8 cellular contexts compared by ENCODE assay signal in the genomic region with DNA sequence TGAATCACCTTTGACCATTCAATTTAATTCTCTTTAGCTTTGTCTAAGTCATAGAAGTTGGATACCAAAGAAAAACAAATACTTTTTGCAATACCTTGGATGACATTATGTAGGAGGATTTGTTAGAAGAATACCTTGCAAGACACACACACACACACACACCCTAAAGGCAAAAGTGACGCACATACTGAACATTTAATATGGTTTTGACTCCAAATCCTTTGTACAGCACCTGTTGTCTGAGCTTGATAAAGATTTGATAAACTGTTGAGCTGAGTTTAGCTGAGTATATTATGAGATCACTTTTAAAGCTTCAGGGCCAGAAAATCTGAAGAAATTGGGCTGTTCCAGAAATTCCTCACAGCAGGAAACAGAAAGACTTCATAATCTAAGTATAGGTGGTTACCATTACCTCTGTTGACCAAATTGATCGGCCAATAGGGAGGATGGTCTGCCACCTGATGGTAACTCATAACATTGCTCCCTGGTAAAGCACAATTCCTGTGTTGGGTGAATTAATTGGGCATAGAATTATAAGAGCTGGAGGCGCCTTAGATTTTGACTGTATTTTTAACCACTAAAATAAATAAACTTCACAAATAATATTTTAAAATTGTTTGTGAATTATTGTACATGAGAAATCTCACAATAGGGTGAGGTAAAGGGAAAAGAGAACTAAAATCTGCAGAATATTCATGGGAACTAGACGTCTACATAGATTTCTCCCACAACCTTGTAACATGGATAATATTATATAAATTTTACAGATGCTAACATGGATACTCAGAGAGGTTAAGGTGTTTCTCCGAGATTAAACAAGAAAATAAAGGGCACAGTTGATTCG. TPM values are rescaled to one million over a fixed set of nuclear protein-coding genes. Genes with fewer than 3 reads are reported as not detected.
DNase-seq lines count a peak whose midpoint lies in the region; ATAC-seq, FAIRE-seq and TF ChIP-seq lines count a peak whose summit lies in the region.

No MANE protein-coding gene starts in this region.

- peaks cover 2% of the 10 kb centered on the region for H3K4me1 ChIP-seq in osteoblast (ENCODE audit: insufficient read depth, low read length)

- no peak overlapping the region for H2AFZ ChIP-seq in osteoblast (ENCODE audit: low read length)

- H4K20me1 ChIP-seq in osteoblast (ENCODE audit: insufficient read depth, low read length), result no peaks in the 10 kb centered on the region

- peak; percentile 80 for ATAC-seq in GM21381 (IDR thresholded peaks at IDR 0.05; ENCODE audit: unreplicated experiment)

- no peaks in the 10 kb centered on the region for H3K79me2 ChIP-seq in osteoblast (ENCODE audit: insufficient read depth, low read length)

- H3K9me3 ChIP-seq in osteoblast (ENCODE audit: low read depth, low read length), result no peaks in the 10 kb centered on the region

- peak; percentile 74 for TF ChIP-seq CTCF in osteoblast (IDR thresholded peaks at IDR 0.05; ENCODE audit: extremely low read depth, low read depth, low read length)

- no peak overlapping the region for H3K4me3 Mint-ChIP-seq in T-helper 2 cell treated with Interferon-gamma antibody and Interleukin-4, amounts not matched to agents 5 μg/mL and 100 μg/mL, for 36 hours

- DNase-seq in activated CD8-positive, alpha-beta memory T cell treated with anti-CD3 and anti-CD28 coated beads, Interleukin-2, amount 50 U/mL, for 4 hours, result peak; percentile 18
- DNase-seq in activated CD8-positive, alpha-beta memory T cell treated with anti-CD3 and anti-CD28 coated beads for 24 hours, result no peak
- DNase-seq in HTR-8/SVneo (ENCODE audit: insufficient read length, low spot score), result peak; percentile 60
- DNase-seq in T-helper 2 cell treated with Interferon-gamma antibody and Interleukin-4, amounts not matched to agents 5 μg/mL and 100 μg/mL, for 36 hours (ENCODE audit: low spot score), result peak; percentile 13
- DNase-seq in fibroblast of gingiva (ENCODE audit: low read depth), result peak; percentile 31
- DNase-seq in osteoblast (ENCODE audit: insufficient read length, low spot score, missing footprints), result no peak
- DNase-seq in NCI-H187 treated with DMSO at 0.1 percent for 48 hours (lab: John Stamatoyannopoulos, UW), result no peak

- H3K4me1 Mint-ChIP-seq in T-helper 2 cell treated with Interferon-gamma antibody and Interleukin-4, amounts not matched to agents 5 μg/mL and 100 μg/mL, for 36 hours (ENCODE audit: low read depth), result peaks cover 3% of the 10 kb centered on the region

- no peak overlapping the region for H3K27ac Mint-ChIP-seq in T-helper 2 cell treated with Interferon-gamma antibody and Interleukin-4, amounts not matched to agents 5 μg/mL and 100 μg/mL, for 36 hours

- H3K27me3 Mint-ChIP-seq in T-helper 2 cell treated with Interferon-gamma antibody and Interleukin-4, amounts not matched to agents 5 μg/mL and 100 μg/mL, for 36 hours (ENCODE audit: low read depth), result no peaks in the 10 kb centered on the region

- H3K36me3 Mint-ChIP-seq in T-helper 2 cell treated with Interferon-gamma antibody and Interleukin-4, amounts not matched to agents 5 μg/mL and 100 μg/mL, for 36 hours (ENCODE audit: low read depth), result no peaks in the 10 kb centered on the region

- no peaks in the 10 kb centered on the region for H3K9me3 Mint-ChIP-seq in T-helper 2 cell treated with Interferon-gamma antibody and Interleukin-4, amounts not matched to agents 5 μg/mL and 100 μg/mL, for 36 hours

- no peak overlapping the region for H3K4me2 ChIP-seq in osteoblast (ENCODE audit: insufficient read depth, low read length)

- no peak overlapping the region for H3K27ac ChIP-seq in osteoblast (ENCODE audit: low read depth, low read length)

- no peaks in the 10 kb centered on the region for H3K27me3 ChIP-seq in osteoblast (ENCODE audit: insufficient read depth, low read length)

- no peak overlapping the region for H3K4me3 ChIP-seq in osteoblast (ENCODE audit: insufficient read depth, low read length)

- no peaks in the 10 kb centered on the region for H3K36me3 ChIP-seq in osteoblast (ENCODE audit: insufficient read depth, low read length)

- FAIRE-seq in HTR-8/SVneo (lab: Jason Lieb, UNC), result peak; percentile 38

RNA-seq across cellular contexts. Expression of a gene that starts 21.9 kb away (rescaled TPM):
- 6.2 and 6.8 TPM in 2 replicates for total RNA-seq in osteoblast

RNA-seq across cellular contexts. Expression of a gene that starts 42.3 kb away (rescaled TPM):
- total RNA-seq in osteoblast, result 24.2 and 25.7 TPM in 2 replicates

Comparison
In these comparisons a context has a peak if more than half of its experiments do, and no peak if none do; other contexts are left out.
1. DNase-seq: peak in activated CD8-positive, alpha-beta memory T cell treated with anti-CD3 and anti-CD28 coated beads, Interleukin-2, amount 50 U/mL, for 4 hours (single experiment), HTR-8/SVneo (single experiment), T-helper 2 cell treated with Interferon-gamma antibody and Interleukin-4, amounts not matched to agents 5 μg/mL and 100 μg/mL, for 36 hours (single experiment) and fibroblast of gingiva (single experiment); none in activated CD8-positive, alpha-beta memory T cell treated with anti-CD3 and anti-CD28 coated beads for 24 hours (single experiment), osteoblast (single experiment) and NCI-H187 treated with DMSO at 0.1 percent for 48 hours (single experiment).